Comparison of ENCODE assay signal across 13 cellular contexts in the genomic region with DNA sequence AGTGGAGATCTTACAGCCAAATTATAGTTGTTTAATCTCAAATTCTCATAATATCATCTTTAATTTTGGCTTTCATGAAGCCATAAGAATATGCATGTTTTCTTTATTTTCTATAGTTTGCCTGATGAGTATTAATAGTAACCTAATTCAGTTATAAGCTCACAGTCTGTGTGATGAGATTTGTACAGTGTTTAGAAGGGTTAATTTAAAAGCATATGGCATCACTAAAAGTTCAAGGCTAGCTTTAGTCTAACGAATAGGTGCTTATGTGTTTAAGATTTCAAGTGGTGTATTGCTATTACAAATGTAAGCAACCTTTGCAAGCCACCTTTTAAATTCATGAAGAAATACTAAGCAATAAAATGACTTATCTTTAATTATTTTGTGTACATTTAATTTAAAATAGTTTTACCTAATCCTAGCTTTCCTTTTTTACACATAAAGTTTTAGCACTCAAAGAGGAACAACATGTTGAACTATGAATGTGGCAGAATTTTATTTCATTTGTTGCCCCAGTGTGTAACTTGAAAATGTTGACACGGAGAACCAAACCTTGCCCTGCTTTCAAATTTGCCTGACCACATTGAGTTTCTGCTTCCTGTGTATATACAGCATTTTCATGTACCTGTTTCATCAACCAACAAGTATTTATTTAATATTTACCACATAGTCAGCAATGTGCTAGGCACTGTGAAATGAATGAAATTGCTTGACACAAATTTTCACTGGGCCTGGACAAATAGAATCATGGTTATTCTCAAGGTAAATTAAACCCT. TPM values are rescaled to one million over a fixed set of nuclear protein-coding genes. Genes with fewer than 3 reads are reported as not detected.
DNase-seq lines count a peak whose midpoint lies in the region; ATAC-seq and TF ChIP-seq lines count a peak whose summit lies in the region.
"Had no signal": no experiment of that assay in that cellular context is flagged by ENCODE, and none has a peak within 500 bp of the region (broad histone marks: within the 10 kb centered on the region; RNA-seq: fewer than 3 reads in every experiment).

No MANE protein-coding gene starts in this region.

- H3K4me1 Mint-ChIP-seq in activated naive CD4-positive, alpha-beta T cell treated with anti-CD3 and anti-CD28 coated beads, Interleukin-2, amount 10 ng/mL, durations not matched to agents 7 days and 5 days, result peaks cover 36% of the 10 kb centered on the region

- H2AFZ ChIP-seq in OCI-LY1 (ENCODE audit: low read length), result no peak overlapping the region

- ATAC-seq in activated naive CD4-positive, alpha-beta T cell treated with anti-CD3 and anti-CD28 coated beads, Interleukin-2, amount 50 U/mL, for 72 hours, result no peak

- CTCF ChIA-PET in activated naive CD4-positive, alpha-beta T cell treated with anti-CD3 and anti-CD28 coated beads, Interleukin-2, amount 10 ng/mL, durations not matched to agents 7 days and 5 days (lab: Charles Lee), result no interaction called here

- peak overlapping the region; percentile 70 for H3K4me2 ChIP-seq in OCI-LY1 (ENCODE audit: low read length)
- peak overlapping the region; percentile 82 for H3K4me2 ChIP-seq in skeletal muscle satellite cell (ENCODE audit: low read length)

- no peaks in the 10 kb centered on the region for H3K36me3 ChIP-seq in OCI-LY1 (ENCODE audit: insufficient read depth, low read length)
- H3K36me3 ChIP-seq in duodenal mucosa (ENCODE audit: control insufficient read depth in 1 of 2, insufficient read depth in 2 of 2, low read length in 2 of 2), result no peaks in the 10 kb centered on the region
- H3K36me3 ChIP-seq in skeletal muscle satellite cell (ENCODE audit: insufficient read depth, low read length), result no peaks in the 10 kb centered on the region

- peak overlapping the region; percentile 67 for H3K27ac Mint-ChIP-seq in activated naive CD4-positive, alpha-beta T cell treated with anti-CD3 and anti-CD28 coated beads, Interleukin-2, amount 10 ng/mL, durations not matched to agents 7 days and 5 days
- H3K27ac Mint-ChIP-seq in activated naive CD4-positive, alpha-beta T cell treated with anti-CD3 and anti-CD28 coated beads, Interleukin-2, amount 50 U/mL, for 72 hours, result peak overlapping the region in 1 of 2 donors; percentile 79

- no peaks in the 10 kb centered on the region for H3K9me2 ChIP-seq in OCI-LY1 (ENCODE audit: low read depth, low read length)

- H3K27me3 Mint-ChIP-seq in activated naive CD4-positive, alpha-beta T cell treated with anti-CD3 and anti-CD28 coated beads, Interleukin-2, amount 10 ng/mL, durations not matched to agents 7 days and 5 days, result no peaks in the 10 kb centered on the region

- H3K36me3 Mint-ChIP-seq in activated naive CD4-positive, alpha-beta T cell treated with anti-CD3 and anti-CD28 coated beads, Interleukin-2, amount 10 ng/mL, durations not matched to agents 7 days and 5 days, result peaks cover 3% of the 10 kb centered on the region
- peaks cover 0 to 10% of the 10 kb centered on the region in 2 donors for H3K36me3 Mint-ChIP-seq in activated naive CD4-positive, alpha-beta T cell treated with anti-CD3 and anti-CD28 coated beads, Interleukin-2, amount 50 U/mL, for 72 hours

- H3K4me3 ChIP-seq in OCI-LY1 (ENCODE audit: low read depth, low read length, poor library complexity, severe bottlenecking), result peak overlapping the region; percentile 54
- peak overlapping the region; percentile 4 to 87 for H3K4me3 ChIP-seq in duodenal mucosa (ENCODE audit: low read depth in 1 of 2, low read length in 2 of 2)
- peak overlapping the region; percentile 66 for H3K4me3 ChIP-seq in skeletal muscle satellite cell (ENCODE audit: low read length)

- no peak for TF ChIP-seq CTCF in OCI-LY1 (IDR thresholded peaks at IDR 0.05; ENCODE audit: low read length)

- H3K9ac ChIP-seq in OCI-LY1 (ENCODE audit: low read length) (peak overlapping the region; percentile 44), duodenal mucosa (ENCODE audit: low read depth in 1 of 2, low read length in 2 of 2) (no peak overlapping the region), skeletal muscle satellite cell (ENCODE audit: low read depth, low read length) (peak overlapping the region; percentile 61)

- H3F3A ChIP-seq in OCI-LY1 (ENCODE audit: insufficient read depth, low read length), result no peaks in the 10 kb centered on the region

- H3K79me2 ChIP-seq in OCI-LY1 (ENCODE audit: insufficient read depth, low read length), result no peaks in the 10 kb centered on the region

- H3K9me3 Mint-ChIP-seq in activated naive CD4-positive, alpha-beta T cell treated with anti-CD3 and anti-CD28 coated beads, Interleukin-2, amount 10 ng/mL, durations not matched to agents 7 days and 5 days, result no peaks in the 10 kb centered on the region
- no peaks in the 10 kb centered on the region for H3K9me3 Mint-ChIP-seq in activated naive CD4-positive, alpha-beta T cell treated with anti-CD3 and anti-CD28 coated beads, Interleukin-2, amount 50 U/mL, for 72 hours
- H3K9me3 Mint-ChIP-seq: neural crest cell had no signal

- H3K27ac ChIP-seq in OCI-LY1 (ENCODE audit: low read depth, low read length, poor library complexity, severe bottlenecking) (no peak overlapping the region), duodenal mucosa (ENCODE audit: low read depth, low read length) (no peak overlapping the region)

- H3K27me3 ChIP-seq in OCI-LY1 (ENCODE audit: insufficient read depth, low read length), result no peaks in the 10 kb centered on the region
- H3K27me3 ChIP-seq in duodenal mucosa (ENCODE audit: control insufficient read depth in 1 of 2, insufficient read depth in 2 of 2, low read length in 2 of 2), result no peaks in the 10 kb centered on the region
- no peaks in the 10 kb centered on the region for H3K27me3 ChIP-seq in skeletal muscle satellite cell (ENCODE audit: control insufficient read depth, insufficient read depth, low read length)

- H3K4me3 Mint-ChIP-seq in activated naive CD4-positive, alpha-beta T cell treated with anti-CD3 and anti-CD28 coated beads, Interleukin-2, amount 10 ng/mL, durations not matched to agents 7 days and 5 days, result peak overlapping the region; percentile 70

- no peak for DNase-seq in activated naive CD4-positive, alpha-beta T cell treated with anti-CD3 and anti-CD28 coated beads, Interleukin-2, amount 10 ng/mL, durations not matched to agents 7 days and 5 days
- no peak for DNase-seq in activated naive CD4-positive, alpha-beta T cell treated with anti-CD3 and anti-CD28 coated beads, Interleukin-2, amount 50 U/mL, for 72 hours (ENCODE audit: low spot score in 2 of 2)
- DNase-seq in DMS53 treated with DMSO at 0.1 percent for 48 hours (lab: John Stamatoyannopoulos, UW; ENCODE audit: unreplicated experiment), result no peak
- DNase-seq in DMS79 (lab: John Stamatoyannopoulos, UW), result no peak
- DNase-seq in cortex of kidney (lab: John Stamatoyannopoulos, UW), result no peak
- DNase-seq: activated CD4-positive, alpha-beta T cell treated with anti-CD3 and anti-CD28 coated beads for 48 hours; central memory CD4-positive, alpha-beta T cell; COR-L47; NK-92 treated with Interleukin-12 subunit alpha and Interleukin-12 subunit beta, amount 100 ng/mL, for 24 hours had no signal

- H3K9me3 ChIP-seq in OCI-LY1 (ENCODE audit: low read length), result no peaks in the 10 kb centered on the region
- no peaks in the 10 kb centered on the region for H3K9me3 ChIP-seq in duodenal mucosa (ENCODE audit: control insufficient read depth in 1 of 2, low read length in 2 of 2)
- no peaks in the 10 kb centered on the region for H3K9me3 ChIP-seq in skeletal muscle satellite cell (replicated peaks; ENCODE audit: low read length)

- peaks cover 26% of the 10 kb centered on the region for H3K4me1 ChIP-seq in OCI-LY1 (ENCODE audit: insufficient read depth, low read length, severe bottlenecking)
- H3K4me1 ChIP-seq in duodenal mucosa (ENCODE audit: control insufficient read depth in 1 of 2, insufficient read depth in 2 of 2, low read length in 2 of 2), result peaks cover 10 to 27% of the 10 kb centered on the region in 2 donors
- peaks cover 38% of the 10 kb centered on the region for H3K4me1 ChIP-seq in skeletal muscle satellite cell (ENCODE audit: control insufficient read depth, insufficient read depth, low read length)

- no peaks in the 10 kb centered on the region for H4K20me1 ChIP-seq in OCI-LY1 (ENCODE audit: insufficient read depth, low read length)

RNA-seq across cellular contexts. Expression of a gene that starts 41.5 kb away (rescaled TPM):
- total RNA-seq in activated naive CD4-positive, alpha-beta T cell treated with anti-CD3 and anti-CD28 coated beads, Interleukin-2, amount 50 U/mL, for 72 hours, result 1 to 10 TPM in 1 of 2 donors, under 1 TPM in 1; 0.82 to 1.6 TPM
- 2.0 and 3.7 TPM in 2 replicates for total RNA-seq in skeletal muscle satellite cell (2012; rRNA removed)

Comparison
In these comparisons a context has a peak if more than half of its experiments do, and no peak if none do; other contexts are left out.
1. H3K9ac ChIP-seq: peak in OCI-LY1 (single experiment) and skeletal muscle satellite cell (single experiment); none in duodenal mucosa (0 of 2).
2. Peak in every context shown above with its lines, with median percentiles within 50 percentile points of each other: H3K4me3 ChIP-seq.